In genomic region chr5:172444626-172445365, GRCh38 we compare ENCODE assay signal across 14 cellular contexts. TPM values are rescaled to one million over a fixed set of nuclear protein-coding genes. Genes with fewer than 3 reads are reported as not detected.
DNase-seq lines count a peak whose midpoint lies in the region; ATAC-seq, FAIRE-seq and TF ChIP-seq lines count a peak whose summit lies in the region.
"Had no signal": no experiment of that assay in that cellular context is flagged by ENCODE, and none has a peak within 500 bp of the region (broad histone marks: within the 10 kb centered on the region; RNA-seq: fewer than 3 reads in every experiment).

No MANE protein-coding gene starts in this region.

- no peak for FAIRE-seq in endothelial cell of umbilical vein (lab: Jason Lieb, UNC)
- FAIRE-seq: HTR-8/SVneo, urothelium cell line had no signal

- dilution Hi-C loops in endothelial cell of umbilical vein (cut with MboI; ENCODE audit: extremely low pct_ligation_motif_present, low sequenced_read_pairs): no loop called here

- H3K9ac ChIP-seq in endothelial cell of umbilical vein (replicated peaks; ENCODE audit: extremely low read depth, insufficient read depth, low read length): no peak overlapping the region
- H3K9ac ChIP-seq: BLaER1 had no signal

- TF ChIP-seq CTCF in Panc1 (IDR thresholded peaks at IDR 0.05) (no peak), endothelial cell of umbilical vein (IDR thresholded peaks at IDR 0.05; ENCODE audit: extremely low read depth in 1 of 2, insufficient read depth in 1 of 2, low read depth in 1 of 2, low read length in 2 of 2) (no peak), testis (IDR thresholded peaks at IDR 0.05) (no peak)

- no peak for TF ChIP-seq POLR2A in endothelial cell of umbilical vein (IDR thresholded peaks at IDR 0.05; ENCODE audit: low read depth, low read length)
- TF ChIP-seq POLR2A in testis (IDR thresholded peaks at IDR 0.05): no peak

- ATAC-seq in Panc1: no peak

- CTCF ChIA-PET in Panc1 (lab: Charles Lee): no interaction called here
- CTCF ChIA-PET in endothelial cell of umbilical vein (lab: Charles Lee): interaction anchor here (1.9 to 2.4 kb wide), 3 partner anchors 7 to 17 kb away, joined by 5 to 16 read pairs (median 9); no protein-coding TSS in a partner anchor

- H3K27me3 ChIP-seq in Panc1 (ENCODE audit: control insufficient read depth, insufficient read depth, low read length) (no peaks in the 10 kb centered on the region), endothelial cell of umbilical vein (ENCODE audit: control insufficient read depth in 2 of 2, insufficient read depth in 2 of 2, low read length in 2 of 2) (no peaks in the 10 kb centered on the region), muscle layer of duodenum (ENCODE audit: low read depth, low read length) (no peaks in the 10 kb centered on the region), testis (no peaks in the 10 kb centered on the region)
- H3K27me3 ChIP-seq: BLaER1, SJSA1 had no signal

- BruUV-seq in Panc1 (replicated peaks; lab: Mats Ljungman, UMichigan) (no TSS peak), endothelial cell of umbilical vein (replicated peaks; lab: Mats Ljungman, UMichigan) (no TSS peak)

- H3K9me3 ChIP-seq in Panc1 (ENCODE audit: control insufficient read depth, insufficient read depth, low read depth, low read length) (no peaks in the 10 kb centered on the region), endothelial cell of umbilical vein (replicated peaks; ENCODE audit: control insufficient read depth, insufficient read depth, low read length) (no peaks in the 10 kb centered on the region), muscle layer of duodenum (ENCODE audit: control insufficient read depth in 1 of 2, low read length in 2 of 2) (no peaks in the 10 kb centered on the region), testis (no peaks in the 10 kb centered on the region)
- H3K9me3 ChIP-seq: BLaER1, SJSA1 had no signal

- H3K9me1 ChIP-seq in endothelial cell of umbilical vein (replicated peaks; ENCODE audit: control insufficient read depth, extremely low read depth, insufficient read depth, low read length): no peaks in the 10 kb centered on the region

- H3K4me1 ChIP-seq in Panc1 (ENCODE audit: control insufficient read depth, insufficient read depth, low read length): peaks cover 51% of the 10 kb centered on the region
- H3K4me1 ChIP-seq in endothelial cell of umbilical vein (ENCODE audit: control insufficient read depth, extremely low read depth, insufficient read depth, low read length): peaks cover 46% of the 10 kb centered on the region
- H3K4me1 ChIP-seq in muscle layer of duodenum (ENCODE audit: control insufficient read depth in 1 of 2, insufficient read depth in 2 of 2, low read length in 2 of 2): peaks cover 29 to 58% of the 10 kb centered on the region in 2 donors
- peaks cover 34% of the 10 kb centered on the region for H3K4me1 ChIP-seq in testis

- H3K79me2 ChIP-seq in endothelial cell of umbilical vein (ENCODE audit: control insufficient read depth, insufficient read depth, low read length): peaks cover 92% of the 10 kb centered on the region

- intact Hi-C loops in Panc1 (cut with micrococcal nuclease; ENCODE audit: unreplicated experiment): no loop called here
- intact Hi-C loops in endothelial cell of umbilical vein (cut with micrococcal nuclease): loop anchor here (2.0 to 5.0 kb wide), 2 partner anchors 47 to 514 kb away; partner anchors contain the start of gene RPL26L1
- intact Hi-C loops in testis (cut with DNase I; ENCODE audit: low total_unique reads): no loop called here

- no peaks in the 10 kb centered on the region for H3K36me3 ChIP-seq in Panc1 (ENCODE audit: control insufficient read depth, insufficient read depth, low read length)
- no peaks in the 10 kb centered on the region for H3K36me3 ChIP-seq in endothelial cell of umbilical vein (ENCODE audit: control insufficient read depth in 2 of 2, extremely low read depth in 1 of 2, insufficient read depth in 2 of 2, low read length in 2 of 2)
- H3K36me3 ChIP-seq in muscle layer of duodenum (ENCODE audit: control insufficient read depth in 1 of 2, insufficient read depth in 2 of 2, low read length in 2 of 2): no peaks in the 10 kb centered on the region
- no peaks in the 10 kb centered on the region for H3K36me3 ChIP-seq in testis (ENCODE audit: low read depth, missing control alignments)
- H3K36me3 ChIP-seq: BLaER1 had no signal

- H3K27ac ChIP-seq in Panc1 (ENCODE audit: low read length) (peak overlapping the region; percentile 26; the same call in 1 of the 2 replicates), endothelial cell of umbilical vein (ENCODE audit: insufficient read depth, low read depth, low read length) (peak overlapping the region; percentile 87), muscle layer of duodenum (ENCODE audit: low read length) (peak overlapping the region; percentile 72), testis (peak overlapping the region; percentile 65 to 85)
- H3K27ac ChIP-seq: BLaER1, SJSA1 had no signal

- DNase-seq in Panc1 (ENCODE audit: low read depth, low spot score): no peak
- no peak for DNase-seq in endothelial cell of umbilical vein (ENCODE audit: low read depth, low spot score)
- no peak for DNase-seq in testis
- DNase-seq in NCI-H1092 (lab: John Stamatoyannopoulos, UW): no peak
- DNase-seq in islet precursor cell: no peak
- no peak for DNase-seq in nucleus accumbens (lab: John Stamatoyannopoulos, UW)
- DNase-seq in NCI-H1417 treated with DMSO at 0.1 percent for 48 hours (lab: John Stamatoyannopoulos, UW): no peak
- DNase-seq: hippocampal formation, NCI-H2227 treated with DMSO at 0.1 percent for 48 hours had no signal

- in situ Hi-C loops in Panc1 (cut with HindIII; ENCODE audit: low pct_unique_long_range_greater_than_20kb, low sequenced_read_pairs): no loop called here

- WGBS in testis, 2 donors: 62 to 72% methylated on average over 8 of the region's 8 CpGs

- POLR2A ChIA-PET in Panc1 (lab: Charles Lee): interaction anchor here (0.6 kb wide), 1 partner anchor 136 kb away, joined by 4 read pairs; no protein-coding TSS in a partner anchor
- POLR2A ChIA-PET in endothelial cell of umbilical vein (lab: Charles Lee): no interaction called here

- peaks cover 13% of the 10 kb centered on the region for H4K20me1 ChIP-seq in endothelial cell of umbilical vein (replicated peaks; ENCODE audit: control insufficient read depth, extremely low read depth, insufficient read depth, low read length)

- H3K4me3 ChIP-seq in Panc1 (ENCODE audit: low read depth in 2 of 2, low read length in 2 of 2): no peak overlapping the region
- no peak overlapping the region for H3K4me3 ChIP-seq in endothelial cell of umbilical vein (replicated peaks in 1 of 3; ENCODE audit: insufficient read depth in 1 of 3, low read depth in 1 of 3, low read length in 3 of 3)
- no peak overlapping the region for H3K4me3 ChIP-seq in muscle layer of duodenum (ENCODE audit: low read depth in 1 of 2, low read length in 2 of 2)
- no peak overlapping the region for H3K4me3 ChIP-seq in testis
- H3K4me3 ChIP-seq: BLaER1, SJSA1 had no signal

- no peak overlapping the region for H3K4me2 ChIP-seq in endothelial cell of umbilical vein (ENCODE audit: insufficient read depth, low read length)

- no peak overlapping the region for H2AFZ ChIP-seq in endothelial cell of umbilical vein (ENCODE audit: low read depth, low read length)

TF ChIP-seq in endothelial cell of umbilical vein, 7 proteins besides CTCF, POLR2A, EP300 and RAD21:
- TF ChIP-seq EZH2 (IDR thresholded peaks at IDR 0.05; ENCODE audit: borderline replicate concordance, low read depth, low read length, severe bottlenecking): no peak

RNA-seq across cellular contexts. Expression of gene SH3PXD2B, which starts 9.5 kb away (rescaled TPM):
- total RNA-seq in Panc1 (2021; ENCODE audit: unreplicated experiment): 39.7 TPM
- polyA plus RNA-seq in Panc1 (2012; ENCODE audit: insufficient read length): 45.0 TPM
- total RNA-seq in endothelial cell of umbilical vein: 66.3 and 71.8 TPM in 2 replicates
- 23.5 and 24.7 TPM in 2 replicates for polyA plus RNA-seq in endothelial cell of umbilical vein
- 24.4 and 25.9 TPM in 2 replicates for polyA plus RNA-seq in endothelial cell of umbilical vein (2011; cell fraction: cytosol; rRNA removed)
- 33.5 and 36.3 TPM in 2 replicates for polyA plus RNA-seq in endothelial cell of umbilical vein (2011; cell fraction: nucleus; rRNA removed)
- 39.6 and 47.8 TPM in 2 replicates for polyA plus RNA-seq in endothelial cell of umbilical vein (2012)
- 49.9 and 53.1 TPM in 2 replicates for polyA minus RNA-seq in endothelial cell of umbilical vein
- polyA minus RNA-seq in endothelial cell of umbilical vein (2011; cell fraction: cytosol; rRNA and poly(A)+ RNA removed): 4.3 TPM
- 22.0 and 24.7 TPM in 2 replicates for polyA minus RNA-seq in endothelial cell of umbilical vein (2011; cell fraction: nucleus; rRNA and poly(A)+ RNA removed)
- total RNA-seq in testis: 10 to 100 TPM; 18.3 to 29.4 TPM
- polyA plus RNA-seq in testis (ENCODE audit: insufficient read depth, low read depth, low replicate concordance): 20.2 TPM

Comparison
In these comparisons a context has a peak if more than half of its experiments do, and no peak if none do; other contexts are left out.
1. H3K27ac ChIP-seq: peak in every context shown above with its lines; median percentile 87 in endothelial cell of umbilical vein; 75 in testis; 72 in muscle layer of duodenum; 26 in Panc1.